In the genomic region with DNA sequence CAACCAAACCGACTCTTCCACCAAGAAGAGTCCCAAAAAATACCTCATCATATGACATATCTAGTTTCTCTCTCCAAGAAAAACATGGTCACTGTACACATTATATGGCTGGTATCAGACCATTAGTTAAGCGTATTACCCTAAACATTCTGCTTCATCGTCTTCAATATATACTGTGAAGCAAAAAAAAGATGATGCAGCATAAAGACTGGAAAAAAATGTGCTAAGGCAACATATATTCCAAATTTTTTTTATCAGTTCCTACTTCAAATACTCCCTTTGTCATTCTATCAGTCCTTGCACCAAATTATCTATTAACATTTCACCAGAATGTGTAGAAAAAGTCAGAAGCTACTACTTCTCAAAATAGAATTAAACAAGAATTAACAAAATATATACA, we compare ENCODE assay signal across 36 cellular contexts. TPM values are rescaled to one million over a fixed set of nuclear protein-coding genes. Genes with fewer than 3 reads are reported as not detected.
"Had no signal": no experiment of that assay in that cellular context is flagged by ENCODE, and none has a peak within 500 bp of the region (broad histone marks: within the 10 kb centered on the region; RNA-seq: fewer than 3 reads in every experiment).

No MANE protein-coding gene starts in this region.

- H3K27me3 ChIP-seq: adrenal gland, ascending aorta, body of pancreas, brain microvascular endothelial cell, breast epithelium, cardiac muscle cell had no signal

- DNase-seq: activated effector memory CD4-positive, alpha-beta T cell treated with anti-CD3 and anti-CD28 coated beads, Interleukin-2, amount 50 U/mL, for 16 hours; activated effector memory CD4-positive, alpha-beta T cell treated with Interleukin-2 at 50 U/mL for 16 hours; activated gamma-delta T cell; activated gamma-delta T cell treated with Interleukin-2 at 50 U/mL for 16 hours; activated naive CD4-positive, alpha-beta T cell; activated naive CD4-positive, alpha-beta T cell treated with anti-CD3 and anti-CD28 coated beads for 36 hours; activated naive CD4-positive, alpha-beta T cell treated with anti-CD3 and anti-CD28 coated beads, Interleukin-2, amount 10 ng/mL, durations not matched to agents 7 days and 5 days; activated naive CD4-positive, alpha-beta T cell treated with anti-CD3 and anti-CD28 coated beads, Interleukin-2, amount 50 U/mL, for 16 hours; activated naive CD4-positive, alpha-beta T cell treated with Interleukin-2 at 50 U/mL for 16 hours; activated naive CD8-positive, alpha-beta T cell treated with anti-CD3 and anti-CD28 coated beads for 36 hours; activated naive CD8-positive, alpha-beta T cell treated with anti-CD3 and anti-CD28 coated beads, Interleukin-2, amount 10 ng/mL, durations not matched to agents 7 days and 5 days; activated naive CD8-positive, alpha-beta T cell treated with anti-CD3 and anti-CD28 coated beads, Interleukin-2, amount 50 U/mL, for 24 hours; activated T-cell treated with anti-CD3 and anti-CD28 coated beads, Interleukin-2, amount 50 U/mL, for 24 hours; activated T-cell treated with anti-CD3 and anti-CD28 coated beads, Interleukin-2, amount 50 U/mL, for 4 hours; activated T-cell treated with anti-CD3 and anti-CD28 coated beads, Interleukin-2, amount 50 U/mL, for 48 hours; activated T-cell treated with anti-CD3 and anti-CD28 coated beads, Interleukin-2, amount 50 U/mL, for 72 hours; adrenal gland; amniotic stem cell; amygdala; anterior cingulate cortex; aorta; body of pancreas; brain microvascular endothelial cell; central memory CD4-positive, alpha-beta T cell; cerebellar nuclear complex had no signal

- ATAC-seq: activated naive CD4-positive, alpha-beta T cell treated with anti-CD3 and anti-CD28 coated beads, Interleukin-2, amount 50 U/mL, for 72 hours; activated naive CD8-positive, alpha-beta T cell treated with anti-CD3 and anti-CD28 coated beads, Interleukin-2, amount 50 U/mL, for 24 hours; activated T-cell treated with anti-CD3 and anti-CD28 coated beads, Interleukin-2, amount 50 U/mL, for 4 hours; activated T-cell treated with anti-CD3 and anti-CD28 coated beads, Interleukin-2, amount 50 U/mL, for 72 hours; activated T-helper 17 cell treated with anti-CD3 and anti-CD28 coated beads, Interleukin-2, amount 50 U/mL, for 72 hours; body of pancreas had no signal

- H3K9me3 ChIP-seq: adrenal gland, ascending aorta, body of pancreas, breast epithelium had no signal

- H3K4me3 ChIP-seq: adrenal gland, ascending aorta, body of pancreas, breast epithelium, cardiac muscle cell had no signal

- H3K4me1 ChIP-seq: adrenal gland, ascending aorta, breast epithelium had no signal

- FAIRE-seq: astrocyte, bronchial epithelial cell had no signal

- H3K36me3 ChIP-seq: adrenal gland, ascending aorta, brain microvascular endothelial cell, breast epithelium, cardiac muscle cell had no signal

- H3K27ac ChIP-seq: adrenal gland, ascending aorta, body of pancreas, brain microvascular endothelial cell, breast epithelium, cardiac muscle cell had no signal

RNA-seq across cellular contexts. Expression of gene CFAP52, which starts 43.7 kb away (rescaled TPM):
- total RNA-seq: activated naive CD4-positive, alpha-beta T cell treated with anti-CD3 and anti-CD28 coated beads for 36 hours; activated naive CD4-positive, alpha-beta T cell treated with anti-CD3 and anti-CD28 coated beads, Interleukin-2, amount 50 U/mL, for 72 hours; activated naive CD8-positive, alpha-beta T cell treated with anti-CD3 and anti-CD28 coated beads for 36 hours; activated naive CD8-positive, alpha-beta T cell treated with anti-CD3 and anti-CD28 coated beads, Interleukin-2, amount 10 ng/mL, durations not matched to agents 7 days and 5 days; activated T-cell treated with anti-CD3 and anti-CD28 coated beads, Interleukin-2, amount 50 U/mL, for 4 hours; activated T-helper 1 cell treated with anti-CD3 and anti-CD28 coated beads, Interleukin-12 subunit alpha, Interleukin-12 subunit beta, Interleukin-2, Interleukin-4 antibody, amounts not matched to agents 30 ng/mL and 10 ng/mL and 1 ng/mL, durations not matched to agents 14 hours and 24 hours and 36 hours; activated T-helper 17 cell treated with anti-CD3 and anti-CD28 coated beads, Interleukin-2, amount 50 U/mL, for 72 hours; activated T-helper 2 cell treated with anti-CD3 and anti-CD28 coated beads, Interferon-gamma antibody, Interleukin-2, Interleukin-4, amounts not matched to agents 10 μg/mL and 5 μg/mL and 100 μg/mL, durations not matched to agents 14 hours and 24 hours and 36 hours; ascending aorta; astrocyte; body of pancreas; bronchial epithelial cell; cardiac muscle cell; cardiac septum; chondrocyte had no signal
- polyA plus RNA-seq: aorta had no signal
